ENCODE assay signal across 8 cellular contexts in genomic region chr18:43661570-43661969, GRCh38.
A peak's percentile ranks its signal among the peaks of the same experiment; 100 is the strongest.
DNase-seq lines count a peak whose midpoint lies in the region; ATAC-seq and TF ChIP-seq lines count a peak whose summit lies in the region.

No MANE protein-coding gene starts in this region.

- H3F3A ChIP-seq in smooth muscle cell (ENCODE audit: low read depth): peaks cover 6% of the 10 kb centered on the region

- no peaks in the 10 kb centered on the region for H4K20me1 ChIP-seq in smooth muscle cell (ENCODE audit: low read depth)

- H3K36me3 Mint-ChIP-seq in activated T-helper 2 cell treated with anti-CD3 and anti-CD28 coated beads, Interferon-gamma antibody, Interleukin-2, Interleukin-4, amounts not matched to agents 10 μg/mL and 5 μg/mL and 100 μg/mL, durations not matched to agents 14 hours and 24 hours and 36 hours (ENCODE audit: low read depth): no peaks in the 10 kb centered on the region

- no peak overlapping the region for H3K4me3 Mint-ChIP-seq in activated T-helper 2 cell treated with anti-CD3 and anti-CD28 coated beads, Interferon-gamma antibody, Interleukin-2, Interleukin-4, amounts not matched to agents 10 μg/mL and 5 μg/mL and 100 μg/mL, durations not matched to agents 14 hours and 24 hours and 36 hours (ENCODE audit: low read depth)

- H3K27ac ChIP-seq in epithelial cell of prostate: peak overlapping the region; percentile 28
- peak overlapping the region; percentile 94 for H3K27ac ChIP-seq in smooth muscle cell (ENCODE audit: low read depth)
- no peak overlapping the region for H3K27ac ChIP-seq in uterus

- H3K4me2 ChIP-seq in smooth muscle cell: peak overlapping the region; percentile 59

- peaks cover 16% of the 10 kb centered on the region for H3K4me1 ChIP-seq in smooth muscle cell (ENCODE audit: low read depth)
- H3K4me1 ChIP-seq in uterus: peaks cover 0 to 3% of the 10 kb centered on the region in 2 donors

- 9% methylated on average over 2 of the region's 2 CpGs for whole genome bisulfite sequencing in smooth muscle cell (ENCODE audit: low lambda C conversion rate)

- H3K27me3 ChIP-seq in smooth muscle cell (ENCODE audit: low read depth): no peaks in the 10 kb centered on the region
- no peaks in the 10 kb centered on the region for H3K27me3 ChIP-seq in uterus

- DNase-seq in DMS 273 (lab: John Stamatoyannopoulos, UW; ENCODE audit: unreplicated experiment) (peak; percentile 15), DMS 273 treated with DMSO at 0.1 percent for 48 hours (lab: John Stamatoyannopoulos, UW) (no peak), NCI-H69 (lab: John Stamatoyannopoulos, UW) (peak; percentile 96), epithelial cell of prostate (ENCODE audit: low read depth, low spot score) (peak; percentile 54), smooth muscle cell (lab: John Stamatoyannopoulos, UW; ENCODE audit: unreplicated experiment) (no peak), uterus (no peak)
- DNase-seq in activated T-helper 2 cell treated with anti-CD3 and anti-CD28 coated beads, Interferon-gamma antibody, Interleukin-2, Interleukin-4, amounts not matched to agents 10 μg/mL and 5 μg/mL and 100 μg/mL, durations not matched to agents 14 hours and 24 hours and 36 hours (ENCODE audit: low spot score): no peak

- H3K36me3 ChIP-seq in smooth muscle cell (ENCODE audit: low read depth): no peaks in the 10 kb centered on the region
- no peaks in the 10 kb centered on the region for H3K36me3 ChIP-seq in uterus

- H3K27ac Mint-ChIP-seq in activated T-helper 2 cell treated with anti-CD3 and anti-CD28 coated beads, Interferon-gamma antibody, Interleukin-2, Interleukin-4, amounts not matched to agents 10 μg/mL and 5 μg/mL and 100 μg/mL, durations not matched to agents 14 hours and 24 hours and 36 hours: no peak overlapping the region

- TF ChIP-seq CTCF in smooth muscle cell (IDR thresholded peaks at IDR 0.05; ENCODE audit: borderline replicate concordance, insufficient read depth, poor library complexity, severe bottlenecking): peak; percentile 31
- no peak for TF ChIP-seq CTCF in uterus (IDR thresholded peaks at IDR 0.05)

- no peak overlapping the region for H2AFZ ChIP-seq in smooth muscle cell (ENCODE audit: low read depth)

- peak; percentile 67 for ATAC-seq in HG02981 (IDR thresholded peaks at IDR 0.05; ENCODE audit: unreplicated experiment)

- H3K9me3 ChIP-seq in smooth muscle cell (replicated peaks; ENCODE audit: low read depth) (no peaks in the 10 kb centered on the region), uterus (no peaks in the 10 kb centered on the region)

- H3K27me3 Mint-ChIP-seq in activated T-helper 2 cell treated with anti-CD3 and anti-CD28 coated beads, Interferon-gamma antibody, Interleukin-2, Interleukin-4, amounts not matched to agents 10 μg/mL and 5 μg/mL and 100 μg/mL, durations not matched to agents 14 hours and 24 hours and 36 hours (ENCODE audit: low read depth): no peaks in the 10 kb centered on the region

- H3K4me3 ChIP-seq in smooth muscle cell (no peak overlapping the region), uterus (no peak overlapping the region)

- H3K79me2 ChIP-seq in smooth muscle cell (ENCODE audit: low read depth): no peaks in the 10 kb centered on the region

- TF ChIP-seq POLR2A in uterus (IDR thresholded peaks at IDR 0.05): no peak

- intact Hi-C loops in activated T-helper 2 cell treated with anti-CD3 and anti-CD28 coated beads, Interferon-gamma antibody, Interleukin-2, Interleukin-4, amounts not matched to agents 10 μg/mL and 5 μg/mL and 100 μg/mL, durations not matched to agents 14 hours and 24 hours and 36 hours (cut with micrococcal nuclease): no loop called here
- intact Hi-C loops in uterus (cut with DNase I; ENCODE audit: low total_unique reads): no loop called here

- no peak overlapping the region for H3K9ac ChIP-seq in smooth muscle cell (ENCODE audit: low read depth)

- no peaks in the 10 kb centered on the region for H3K4me1 Mint-ChIP-seq in activated T-helper 2 cell treated with anti-CD3 and anti-CD28 coated beads, Interferon-gamma antibody, Interleukin-2, Interleukin-4, amounts not matched to agents 10 μg/mL and 5 μg/mL and 100 μg/mL, durations not matched to agents 14 hours and 24 hours and 36 hours (ENCODE audit: low read depth)

- H3K9me3 Mint-ChIP-seq in activated T-helper 2 cell treated with anti-CD3 and anti-CD28 coated beads, Interferon-gamma antibody, Interleukin-2, Interleukin-4, amounts not matched to agents 10 μg/mL and 5 μg/mL and 100 μg/mL, durations not matched to agents 14 hours and 24 hours and 36 hours: peaks cover 4% of the 10 kb centered on the region

Comparison
In these comparisons a context has a peak if more than half of its experiments do, and no peak if none do; other contexts are left out.
1. DNase-seq: peak in DMS 273 (single experiment), NCI-H69 (single experiment) and epithelial cell of prostate (single experiment); none in DMS 273 treated with DMSO at 0.1 percent for 48 hours (single experiment), smooth muscle cell (single experiment), activated T-helper 2 cell treated with anti-CD3 and anti-CD28 coated beads, Interferon-gamma antibody, Interleukin-2, Interleukin-4, amounts not matched to agents 10 μg/mL and 5 μg/mL and 100 μg/mL, durations not matched to agents 14 hours and 24 hours and 36 hours (single experiment) and uterus (0 of 2).
2. H3K27ac ChIP-seq: peak in epithelial cell of prostate (single experiment) and smooth muscle cell (single experiment); none in uterus (0 of 2).